In the genomic region with DNA sequence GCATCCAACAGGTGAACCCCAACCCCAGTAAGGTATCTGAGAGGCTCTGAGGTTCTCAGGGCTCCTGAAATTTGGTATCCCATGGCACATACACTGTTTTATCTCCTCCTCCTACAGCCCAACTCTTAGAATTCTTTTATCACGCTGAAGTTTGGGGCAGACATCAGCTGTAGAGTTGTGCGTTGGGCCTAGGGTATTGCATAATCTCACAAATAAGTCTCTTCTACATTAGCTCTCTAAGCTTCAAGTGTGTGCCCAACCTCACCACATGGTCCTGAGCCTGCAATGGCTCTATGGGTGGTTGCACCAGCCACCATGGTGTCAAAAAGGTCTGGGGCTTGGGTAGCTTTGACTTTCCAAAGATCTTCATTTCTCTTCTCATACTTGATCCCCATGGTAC, we compare ENCODE assay signal across 16 cellular contexts.
A peak's percentile ranks its signal among the peaks of the same experiment; 100 is the strongest.
DNase-seq lines count a peak whose midpoint lies in the region; ATAC-seq and TF ChIP-seq lines count a peak whose summit lies in the region.
"Had no signal": no experiment of that assay in that cellular context is flagged by ENCODE, and none has a peak within 500 bp of the region (broad histone marks: within the 10 kb centered on the region; RNA-seq: fewer than 3 reads in every experiment).

No MANE protein-coding gene starts in this region.

- H3K4me3 Mint-ChIP-seq in osteocyte (ENCODE audit: unreplicated experiment) = no peak overlapping the region
- no peak overlapping the region for H3K4me3 Mint-ChIP-seq in activated CD8-positive, alpha-beta T cell treated with anti-CD3 and anti-CD28 coated beads for 36 hours
- H3K4me3 Mint-ChIP-seq: CD14-positive monocyte; CD4-positive, alpha-beta memory T cell had no signal

- no peak overlapping the region for H3K4me3 ChIP-seq in suprapubic skin
- H3K4me3 ChIP-seq: BLaER1 had no signal

- H3K27me3 Mint-ChIP-seq in osteocyte (ENCODE audit: unreplicated experiment) = peaks cover 11% of the 10 kb centered on the region
- peaks cover 5% of the 10 kb centered on the region for H3K27me3 Mint-ChIP-seq in activated CD8-positive, alpha-beta T cell treated with anti-CD3 and anti-CD28 coated beads for 36 hours

- no peaks in the 10 kb centered on the region for H3K4me1 Mint-ChIP-seq in osteocyte (ENCODE audit: unreplicated experiment)
- no peaks in the 10 kb centered on the region for H3K4me1 Mint-ChIP-seq in activated CD8-positive, alpha-beta T cell treated with anti-CD3 and anti-CD28 coated beads for 36 hours (ENCODE audit: low read depth)
- H3K4me1 Mint-ChIP-seq: CD14-positive monocyte had no signal

- no peak for ATAC-seq in left cardiac atrium
- ATAC-seq in activated CD8-positive, alpha-beta T cell treated with anti-CD3 and anti-CD28 coated beads for 36 hours = no peak

- peaks cover 5% of the 10 kb centered on the region for H3K27me3 ChIP-seq in suprapubic skin
- H3K27me3 ChIP-seq: BLaER1 had no signal

- DNase-seq in cardiac septum (ENCODE audit: low spot score) = peak; percentile 10
- no peak for DNase-seq in left cardiac atrium
- peak; percentile 14 for DNase-seq in ecto neural progenitor cell (ENCODE audit: low spot score)
- peak; percentile 56 for DNase-seq in osteocyte (ENCODE audit: extremely low spot score, unreplicated experiment)
- DNase-seq in anterior cingulate cortex (lab: John Stamatoyannopoulos, UW) = no peak
- DNase-seq in suprapubic skin (ENCODE audit: low spot score in 2 of 2) = no peak
- DNase-seq in activated CD8-positive, alpha-beta T cell treated with anti-CD3 and anti-CD28 coated beads for 36 hours = no peak
- DNase-seq: 8988T; CD4-positive, alpha-beta memory T cell; DMS153; DMS79; GDM1; GOT3; H7 had no signal

- intact Hi-C loops in cardiac septum (cut with DNase I) = no loop called here
- intact Hi-C loops in left cardiac atrium (cut with DNase I) = no loop called here
- intact Hi-C loops in activated CD8-positive, alpha-beta T cell treated with anti-CD3 and anti-CD28 coated beads for 36 hours (cut with micrococcal nuclease) = no loop called here

- H3K4me1 ChIP-seq in suprapubic skin = no peaks in the 10 kb centered on the region

- no peaks in the 10 kb centered on the region for H3K36me3 Mint-ChIP-seq in osteocyte (ENCODE audit: unreplicated experiment)
- no peaks in the 10 kb centered on the region for H3K36me3 Mint-ChIP-seq in activated CD8-positive, alpha-beta T cell treated with anti-CD3 and anti-CD28 coated beads for 36 hours (ENCODE audit: low read depth)
- H3K36me3 Mint-ChIP-seq: CD14-positive monocyte; CD4-positive, alpha-beta memory T cell had no signal

- no peak overlapping the region for H3K27ac ChIP-seq in suprapubic skin
- H3K27ac ChIP-seq: BLaER1 had no signal

- no peaks in the 10 kb centered on the region for H3K36me3 ChIP-seq in suprapubic skin
- H3K36me3 ChIP-seq: BLaER1 had no signal

- no peak for TF ChIP-seq EP300 in suprapubic skin (IDR thresholded peaks at IDR 0.05)

- no peak overlapping the region for H3K27ac Mint-ChIP-seq in osteocyte (ENCODE audit: unreplicated experiment)
- H3K27ac Mint-ChIP-seq in activated CD8-positive, alpha-beta T cell treated with anti-CD3 and anti-CD28 coated beads for 36 hours = no peak overlapping the region
- H3K27ac Mint-ChIP-seq: CD14-positive monocyte; CD4-positive, alpha-beta memory T cell had no signal

- no peak for TF ChIP-seq POLR2A in suprapubic skin (IDR thresholded peaks at IDR 0.05)

- TF ChIP-seq CTCF in osteocyte (IDR thresholded peaks at IDR 0.05) (no peak), suprapubic skin (IDR thresholded peaks at IDR 0.05) (no peak)
- no peak for TF ChIP-seq CTCF in activated CD8-positive, alpha-beta T cell treated with anti-CD3 and anti-CD28 coated beads for 36 hours (IDR thresholded peaks at IDR 0.05)

- POLR2A ChIA-PET in activated CD8-positive, alpha-beta T cell treated with anti-CD3 and anti-CD28 coated beads for 36 hours (lab: Charles Lee) = no interaction called here

- WGBS in suprapubic skin = 83% methylated on average over 2 of the region's 2 CpGs

- H3K9me3 ChIP-seq in suprapubic skin = no peaks in the 10 kb centered on the region
- H3K9me3 ChIP-seq: BLaER1 had no signal

- H3K9me3 Mint-ChIP-seq in osteocyte (ENCODE audit: unreplicated experiment) = no peaks in the 10 kb centered on the region
- H3K9me3 Mint-ChIP-seq in activated CD8-positive, alpha-beta T cell treated with anti-CD3 and anti-CD28 coated beads for 36 hours = no peaks in the 10 kb centered on the region

- CTCF ChIA-PET in activated CD8-positive, alpha-beta T cell treated with anti-CD3 and anti-CD28 coated beads for 36 hours (lab: Charles Lee) = interaction anchor here (1.6 kb wide), 1 partner anchor 54 kb away, joined by 4 read pairs; no protein-coding TSS in a partner anchor

Comparison
In these comparisons a context has a peak if more than half of its experiments do, and no peak if none do; other contexts are left out.
1. DNase-seq: peak in cardiac septum (single experiment), ecto neural progenitor cell (single experiment) and osteocyte (single experiment); none in left cardiac atrium (single experiment), anterior cingulate cortex (0 of 58), suprapubic skin (0 of 2) and activated CD8-positive, alpha-beta T cell treated with anti-CD3 and anti-CD28 coated beads for 36 hours (single experiment).